Comparison of ENCODE assay signal across 35 cellular contexts in genomic region chr17:70464995-70465394, GRCh38.
"Had no signal": no experiment of that assay in that cellular context is flagged by ENCODE, and none has a peak within 500 bp of the region (broad histone marks: within the 10 kb centered on the region; RNA-seq: fewer than 3 reads in every experiment).

No MANE protein-coding gene starts in this region.

- H3K27me3 ChIP-seq: MG63 had no signal

- H3K9ac ChIP-seq: KMS-11 had no signal

- DNase-seq: Karpas-422, Kasumi-1, KBM-7, KG1, MG63, MM.1S, MV-4-11, NCI-H1048, NCI-H1092, NCI-H1092 treated with DMSO at 0.1 percent for 48 hours, NCI-H1105, NCI-H1105 treated with DMSO at 0.1 percent for 48 hours, NCI-H1417, NCI-H1417 treated with DMSO at 0.1 percent for 48 hours, NCI-H1436, NCI-H1436 treated with DMSO at 0.1 percent for 48 hours, NCI-H146, NCI-H1694, NCI-H1694 treated with DMSO at 0.1 percent for 48 hours, NCI-H187, NCI-H187 treated with DMSO at 0.1 percent for 48 hours, NCI-H1930, NCI-H2029, NCI-H2029 treated with DMSO at 0.1 percent for 48 hours, NCI-H2081, NCI-H2081 treated with DMSO at 0.1 percent for 48 hours, NCI-H2107, NCI-H2171, NCI-H2171 treated with DMSO at 0.1 percent for 48 hours, NCI-H2227 treated with DMSO at 0.1 percent for 48 hours, NCI-H226, NCI-H345, NCI-H446, NCI-H446 treated with DMSO at 0.1 percent for 48 hours had no signal

- H3K27ac ChIP-seq: KMS-11 had no signal

- H3K4me3 ChIP-seq: MG63 had no signal

- H3K4me2 ChIP-seq: KMS-11 had no signal

- H3K36me3 ChIP-seq: MG63 had no signal

- H3K9me3 ChIP-seq: MG63 had no signal
